1 cellular context compared by ENCODE assay signal in the genomic region with DNA sequence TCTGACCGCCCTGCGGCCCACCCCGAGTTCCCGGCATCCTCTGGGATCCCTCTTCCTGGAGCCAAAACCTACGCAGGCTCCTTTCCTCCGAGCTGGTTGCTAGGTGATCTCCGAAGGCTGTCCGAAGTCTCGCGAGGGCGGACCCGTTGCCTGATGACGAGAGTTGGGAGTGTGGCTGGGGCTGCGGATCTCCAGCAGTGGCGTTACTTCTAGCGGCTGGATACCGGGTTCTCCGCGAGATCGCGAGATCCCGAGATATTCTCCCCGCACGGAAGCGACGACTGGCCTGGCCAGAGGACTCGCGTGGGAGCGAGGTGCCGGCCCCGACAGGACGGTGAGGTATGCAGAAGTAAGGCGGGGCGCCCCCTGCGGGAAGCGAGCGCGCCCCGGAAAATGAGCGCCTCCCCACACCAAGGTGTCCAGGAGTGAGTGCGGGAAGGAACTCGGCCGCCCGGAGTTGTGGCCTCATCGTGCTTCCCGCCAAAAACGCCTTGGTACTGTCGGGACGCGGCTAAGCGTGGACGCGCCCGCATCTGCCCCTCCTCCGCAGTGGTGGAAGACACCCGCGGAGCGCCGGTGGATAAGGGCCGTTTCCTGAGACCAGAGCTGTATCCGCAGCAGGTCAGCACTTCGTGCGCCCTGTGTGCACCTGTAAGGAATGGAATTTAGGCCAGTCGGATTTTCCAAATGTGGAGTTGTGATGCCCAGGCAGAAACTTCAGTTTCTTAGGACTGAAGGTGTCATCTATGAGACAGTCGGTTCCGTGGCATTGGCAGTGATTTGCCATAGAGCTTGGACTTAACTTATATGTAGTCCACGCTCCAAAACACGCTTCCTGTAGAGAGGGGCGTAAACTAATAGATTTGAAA.
TF ChIP-seq lines count a peak whose summit lies in the region.

A gene (plus strand): TSS at position 146 of the 869 bp plus-strand sequence. CDS start 1,426 bp downstream, outside the sequence.

TF ChIP-seq in HepG2, 621 proteins besides CTCF, POLR2A, EP300 and RAD21 (continued from another document and continues in another):
- TF ChIP-seq GPN1 (CRISPR knock-in tag; IDR thresholded peaks at IDR 0.05; ENCODE audit: borderline replicate concordance) = no peak
- no peak for TF ChIP-seq ZNF10 (CRISPR knock-in tag; IDR thresholded peaks at IDR 0.05; ENCODE audit: borderline replicate concordance, low read depth)
- TF ChIP-seq, protein P1, sequence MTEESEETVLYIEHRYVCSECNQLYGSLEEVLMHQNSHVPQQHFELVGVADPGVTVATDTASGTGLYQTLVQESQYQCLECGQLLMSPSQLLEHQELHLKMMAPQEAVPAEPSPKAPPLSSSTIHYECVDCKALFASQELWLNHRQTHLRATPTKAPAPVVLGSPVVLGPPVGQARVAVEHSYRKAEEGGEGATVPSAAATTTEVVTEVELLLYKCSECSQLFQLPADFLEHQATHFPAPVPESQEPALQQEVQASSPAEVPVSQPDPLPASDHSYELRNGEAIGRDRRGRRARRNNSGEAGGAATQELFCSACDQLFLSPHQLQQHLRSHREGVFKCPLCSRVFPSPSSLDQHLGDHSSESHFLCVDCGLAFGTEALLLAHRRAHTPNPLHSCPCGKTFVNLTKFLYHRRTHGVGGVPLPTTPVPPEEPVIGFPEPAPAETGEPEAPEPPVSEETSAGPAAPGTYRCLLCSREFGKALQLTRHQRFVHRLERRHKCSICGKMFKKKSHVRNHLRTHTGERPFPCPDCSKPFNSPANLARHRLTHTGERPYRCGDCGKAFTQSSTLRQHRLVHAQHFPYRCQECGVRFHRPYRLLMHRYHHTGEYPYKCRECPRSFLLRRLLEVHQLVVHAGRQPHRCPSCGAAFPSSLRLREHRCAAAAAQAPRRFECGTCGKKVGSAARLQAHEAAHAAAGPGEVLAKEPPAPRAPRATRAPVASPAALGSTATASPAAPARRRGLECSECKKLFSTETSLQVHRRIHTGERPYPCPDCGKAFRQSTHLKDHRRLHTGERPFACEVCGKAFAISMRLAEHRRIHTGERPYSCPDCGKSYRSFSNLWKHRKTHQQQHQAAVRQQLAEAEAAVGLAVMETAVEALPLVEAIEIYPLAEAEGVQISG (CRISPR knock-in tag; IDR thresholded peaks at IDR 0.05) = peak; percentile 64
- no peak for TF ChIP-seq SATB2 (CRISPR knock-in tag; IDR thresholded peaks at IDR 0.05)
- peak; percentile 55; the same call in 1 of the 2 replicates for TF ChIP-seq DR1 (CRISPR knock-in tag; IDR thresholded peaks at IDR 0.05)
- no peak for TF ChIP-seq TRIM24 (CRISPR knock-in tag; IDR thresholded peaks at IDR 0.05)
- TF ChIP-seq, protein P2, sequence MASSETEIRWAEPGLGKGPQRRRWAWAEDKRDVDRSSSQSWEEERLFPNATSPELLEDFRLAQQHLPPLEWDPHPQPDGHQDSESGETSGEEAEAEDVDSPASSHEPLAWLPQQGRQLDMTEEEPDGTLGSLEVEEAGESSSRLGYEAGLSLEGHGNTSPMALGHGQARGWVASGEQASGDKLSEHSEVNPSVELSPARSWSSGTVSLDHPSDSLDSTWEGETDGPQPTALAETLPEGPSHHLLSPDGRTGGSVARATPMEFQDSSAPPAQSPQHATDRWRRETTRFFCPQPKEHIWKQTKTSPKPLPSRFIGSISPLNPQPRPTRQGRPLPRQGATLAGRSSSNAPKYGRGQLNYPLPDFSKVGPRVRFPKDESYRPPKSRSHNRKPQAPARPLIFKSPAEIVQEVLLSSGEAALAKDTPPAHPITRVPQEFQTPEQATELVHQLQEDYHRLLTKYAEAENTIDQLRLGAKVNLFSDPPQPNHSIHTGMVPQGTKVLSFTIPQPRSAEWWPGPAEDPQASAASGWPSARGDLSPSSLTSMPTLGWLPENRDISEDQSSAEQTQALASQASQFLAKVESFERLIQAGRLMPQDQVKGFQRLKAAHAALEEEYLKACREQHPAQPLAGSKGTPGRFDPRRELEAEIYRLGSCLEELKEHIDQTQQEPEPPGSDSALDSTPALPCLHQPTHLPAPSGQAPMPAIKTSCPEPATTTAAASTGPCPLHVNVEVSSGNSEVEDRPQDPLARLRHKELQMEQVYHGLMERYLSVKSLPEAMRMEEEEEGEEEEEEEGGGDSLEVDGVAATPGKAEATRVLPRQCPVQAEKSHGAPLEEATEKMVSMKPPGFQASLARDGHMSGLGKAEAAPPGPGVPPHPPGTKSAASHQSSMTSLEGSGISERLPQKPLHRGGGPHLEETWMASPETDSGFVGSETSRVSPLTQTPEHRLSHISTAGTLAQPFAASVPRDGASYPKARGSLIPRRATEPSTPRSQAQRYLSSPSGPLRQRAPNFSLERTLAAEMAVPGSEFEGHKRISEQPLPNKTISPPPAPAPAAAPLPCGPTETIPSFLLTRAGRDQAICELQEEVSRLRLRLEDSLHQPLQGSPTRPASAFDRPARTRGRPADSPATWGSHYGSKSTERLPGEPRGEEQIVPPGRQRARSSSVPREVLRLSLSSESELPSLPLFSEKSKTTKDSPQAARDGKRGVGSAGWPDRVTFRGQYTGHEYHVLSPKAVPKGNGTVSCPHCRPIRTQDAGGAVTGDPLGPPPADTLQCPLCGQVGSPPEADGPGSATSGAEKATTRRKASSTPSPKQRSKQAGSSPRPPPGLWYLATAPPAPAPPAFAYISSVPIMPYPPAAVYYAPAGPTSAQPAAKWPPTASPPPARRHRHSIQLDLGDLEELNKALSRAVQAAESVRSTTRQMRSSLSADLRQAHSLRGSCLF (CRISPR knock-in tag; IDR thresholded peaks at IDR 0.05; ENCODE audit: borderline replicate concordance) = no peak
- no peak for TF ChIP-seq FOXJ3 (CRISPR knock-in tag; IDR thresholded peaks at IDR 0.05; ENCODE audit: borderline replicate concordance)
- TF ChIP-seq, protein P3, sequence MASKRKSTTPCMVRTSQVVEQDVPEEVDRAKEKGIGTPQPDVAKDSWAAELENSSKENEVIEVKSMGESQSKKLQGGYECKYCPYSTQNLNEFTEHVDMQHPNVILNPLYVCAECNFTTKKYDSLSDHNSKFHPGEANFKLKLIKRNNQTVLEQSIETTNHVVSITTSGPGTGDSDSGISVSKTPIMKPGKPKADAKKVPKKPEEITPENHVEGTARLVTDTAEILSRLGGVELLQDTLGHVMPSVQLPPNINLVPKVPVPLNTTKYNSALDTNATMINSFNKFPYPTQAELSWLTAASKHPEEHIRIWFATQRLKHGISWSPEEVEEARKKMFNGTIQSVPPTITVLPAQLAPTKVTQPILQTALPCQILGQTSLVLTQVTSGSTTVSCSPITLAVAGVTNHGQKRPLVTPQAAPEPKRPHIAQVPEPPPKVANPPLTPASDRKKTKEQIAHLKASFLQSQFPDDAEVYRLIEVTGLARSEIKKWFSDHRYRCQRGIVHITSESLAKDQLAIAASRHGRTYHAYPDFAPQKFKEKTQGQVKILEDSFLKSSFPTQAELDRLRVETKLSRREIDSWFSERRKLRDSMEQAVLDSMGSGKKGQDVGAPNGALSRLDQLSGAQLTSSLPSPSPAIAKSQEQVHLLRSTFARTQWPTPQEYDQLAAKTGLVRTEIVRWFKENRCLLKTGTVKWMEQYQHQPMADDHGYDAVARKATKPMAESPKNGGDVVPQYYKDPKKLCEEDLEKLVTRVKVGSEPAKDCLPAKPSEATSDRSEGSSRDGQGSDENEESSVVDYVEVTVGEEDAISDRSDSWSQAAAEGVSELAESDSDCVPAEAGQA (IDR thresholded peaks at IDR 0.05; ENCODE audit: low read depth) = no peak
- TF ChIP-seq, protein P3 (CRISPR knock-in tag; IDR thresholded peaks at IDR 0.05; ENCODE audit: borderline replicate concordance) = no peak
- TF ChIP-seq, protein P4, sequence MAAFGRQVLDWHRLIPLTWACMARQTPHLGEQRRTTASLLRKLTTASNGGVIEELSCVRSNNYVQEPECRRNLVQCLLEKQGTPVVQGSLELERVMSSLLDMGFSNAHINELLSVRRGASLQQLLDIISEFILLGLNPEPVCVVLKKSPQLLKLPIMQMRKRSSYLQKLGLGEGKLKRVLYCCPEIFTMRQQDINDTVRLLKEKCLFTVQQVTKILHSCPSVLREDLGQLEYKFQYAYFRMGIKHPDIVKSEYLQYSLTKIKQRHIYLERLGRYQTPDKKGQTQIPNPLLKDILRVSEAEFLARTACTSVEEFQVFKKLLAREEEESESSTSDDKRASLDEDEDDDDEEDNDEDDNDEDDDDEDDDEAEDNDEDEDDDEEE (CRISPR knock-in tag; IDR thresholded peaks at IDR 0.05) = peak; percentile 61; the same call in 1 of the 2 replicates
- no peak for TF ChIP-seq HMG20A (CRISPR knock-in tag; IDR thresholded peaks at IDR 0.05; ENCODE audit: borderline replicate concordance)
- peak; percentile 38; the same call in 1 of the 2 replicates for TF ChIP-seq TGIF2 (CRISPR knock-in tag; IDR thresholded peaks at IDR 0.05)
- no peak for TF ChIP-seq ZBTB21 (CRISPR knock-in tag; IDR thresholded peaks at IDR 0.05)
- TF ChIP-seq ZFY (CRISPR knock-in tag; IDR thresholded peaks at IDR 0.05) = peak; percentile 78
- TF ChIP-seq, protein P5, sequence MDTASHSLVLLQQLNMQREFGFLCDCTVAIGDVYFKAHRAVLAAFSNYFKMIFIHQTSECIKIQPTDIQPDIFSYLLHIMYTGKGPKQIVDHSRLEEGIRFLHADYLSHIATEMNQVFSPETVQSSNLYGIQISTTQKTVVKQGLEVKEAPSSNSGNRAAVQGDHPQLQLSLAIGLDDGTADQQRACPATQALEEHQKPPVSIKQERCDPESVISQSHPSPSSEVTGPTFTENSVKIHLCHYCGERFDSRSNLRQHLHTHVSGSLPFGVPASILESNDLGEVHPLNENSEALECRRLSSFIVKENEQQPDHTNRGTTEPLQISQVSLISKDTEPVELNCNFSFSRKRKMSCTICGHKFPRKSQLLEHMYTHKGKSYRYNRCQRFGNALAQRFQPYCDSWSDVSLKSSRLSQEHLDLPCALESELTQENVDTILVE (CRISPR knock-in tag; IDR thresholded peaks at IDR 0.05) = peak; percentile 68; the same call in 1 of the 2 replicates
- TF ChIP-seq ATRX (CRISPR knock-in tag; IDR thresholded peaks at IDR 0.05; ENCODE audit: borderline replicate concordance) = no peak
- TF ChIP-seq, protein P6, sequence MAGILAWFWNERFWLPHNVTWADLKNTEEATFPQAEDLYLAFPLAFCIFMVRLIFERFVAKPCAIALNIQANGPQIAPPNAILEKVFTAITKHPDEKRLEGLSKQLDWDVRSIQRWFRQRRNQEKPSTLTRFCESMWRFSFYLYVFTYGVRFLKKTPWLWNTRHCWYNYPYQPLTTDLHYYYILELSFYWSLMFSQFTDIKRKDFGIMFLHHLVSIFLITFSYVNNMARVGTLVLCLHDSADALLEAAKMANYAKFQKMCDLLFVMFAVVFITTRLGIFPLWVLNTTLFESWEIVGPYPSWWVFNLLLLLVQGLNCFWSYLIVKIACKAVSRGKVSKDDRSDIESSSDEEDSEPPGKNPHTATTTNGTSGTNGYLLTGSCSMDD (CRISPR knock-in tag; IDR thresholded peaks at IDR 0.05) = no peak
- 0 out of 2 replicates have a peak, but pooled peaks have one; percentile 41 for TF ChIP-seq MTF1 (CRISPR knock-in tag; IDR thresholded peaks at IDR 0.05)
- TF ChIP-seq PRPF4 (IDR thresholded peaks at IDR 0.05; ENCODE audit: low read depth, low read length, poor library complexity, severe bottlenecking) = no peak
- TF ChIP-seq DNMT3B (CRISPR knock-in tag; conservative IDR thresholded peaks at IDR 0.05) = no peak
- peak; percentile 97 for TF ChIP-seq AGO2 (optimal IDR thresholded peaks at IDR 0.05; ENCODE audit: low read depth, low read length)
- TF ChIP-seq, protein P7, sequence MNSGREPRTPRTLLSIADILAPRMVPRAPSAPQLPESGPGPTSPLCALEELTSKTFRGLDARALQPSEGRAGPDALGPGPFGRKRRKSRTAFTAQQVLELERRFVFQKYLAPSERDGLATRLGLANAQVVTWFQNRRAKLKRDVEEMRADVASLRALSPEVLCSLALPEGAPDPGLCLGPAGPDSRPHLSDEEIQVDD (CRISPR knock-in tag; IDR thresholded peaks at IDR 0.05; ENCODE audit: borderline replicate concordance) = no peak
- 0 out of 2 replicates have a peak, but pooled peaks have one; percentile 32 for TF ChIP-seq ZNF251 (CRISPR knock-in tag; IDR thresholded peaks at IDR 0.05)
- TF ChIP-seq, protein P8, sequence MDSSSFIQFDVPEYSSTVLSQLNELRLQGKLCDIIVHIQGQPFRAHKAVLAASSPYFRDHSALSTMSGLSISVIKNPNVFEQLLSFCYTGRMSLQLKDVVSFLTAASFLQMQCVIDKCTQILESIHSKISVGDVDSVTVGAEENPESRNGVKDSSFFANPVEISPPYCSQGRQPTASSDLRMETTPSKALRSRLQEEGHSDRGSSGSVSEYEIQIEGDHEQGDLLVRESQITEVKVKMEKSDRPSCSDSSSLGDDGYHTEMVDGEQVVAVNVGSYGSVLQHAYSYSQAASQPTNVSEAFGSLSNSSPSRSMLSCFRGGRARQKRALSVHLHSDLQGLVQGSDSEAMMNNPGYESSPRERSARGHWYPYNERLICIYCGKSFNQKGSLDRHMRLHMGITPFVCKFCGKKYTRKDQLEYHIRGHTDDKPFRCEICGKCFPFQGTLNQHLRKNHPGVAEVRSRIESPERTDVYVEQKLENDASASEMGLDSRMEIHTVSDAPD (CRISPR knock-in tag; IDR thresholded peaks at IDR 0.05) = no peak
- TF ChIP-seq TBX2 (CRISPR knock-in tag; IDR thresholded peaks at IDR 0.05; ENCODE audit: borderline replicate concordance) = peak; percentile 85
- peak; percentile 87 for TF ChIP-seq KDM2A (CRISPR knock-in tag; IDR thresholded peaks at IDR 0.05; ENCODE audit: borderline replicate concordance, low read depth)
- no peak for TF ChIP-seq XBP1 (CRISPR knock-in tag; IDR thresholded peaks at IDR 0.05)
- TF ChIP-seq, protein P9, sequence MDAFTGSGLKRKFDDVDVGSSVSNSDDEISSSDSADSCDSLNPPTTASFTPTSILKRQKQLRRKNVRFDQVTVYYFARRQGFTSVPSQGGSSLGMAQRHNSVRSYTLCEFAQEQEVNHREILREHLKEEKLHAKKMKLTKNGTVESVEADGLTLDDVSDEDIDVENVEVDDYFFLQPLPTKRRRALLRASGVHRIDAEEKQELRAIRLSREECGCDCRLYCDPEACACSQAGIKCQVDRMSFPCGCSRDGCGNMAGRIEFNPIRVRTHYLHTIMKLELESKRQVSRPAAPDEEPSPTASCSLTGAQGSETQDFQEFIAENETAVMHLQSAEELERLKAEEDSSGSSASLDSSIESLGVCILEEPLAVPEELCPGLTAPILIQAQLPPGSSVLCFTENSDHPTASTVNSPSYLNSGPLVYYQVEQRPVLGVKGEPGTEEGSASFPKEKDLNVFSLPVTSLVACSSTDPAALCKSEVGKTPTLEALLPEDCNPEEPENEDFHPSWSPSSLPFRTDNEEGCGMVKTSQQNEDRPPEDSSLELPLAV (CRISPR knock-in tag; conservative IDR thresholded peaks at IDR 0.05; ENCODE audit: low read depth) = no peak
- TF ChIP-seq NBN (conservative IDR thresholded peaks at IDR 0.05) = no peak
- TF ChIP-seq ZNF510 (CRISPR knock-in tag; IDR thresholded peaks at IDR 0.05; ENCODE audit: low read depth) = peak; percentile 94; the same call in 1 of the 2 replicates
- peak; percentile 80; the same call in 1 of the 2 replicates for TF ChIP-seq ZNF383 (CRISPR knock-in tag; IDR thresholded peaks at IDR 0.05; ENCODE audit: borderline replicate concordance)
